ENCODE assay signal across 12 cellular contexts in genomic region chr1:151401125-151401788, GRCh38. TPM values are rescaled to one million over a fixed set of nuclear protein-coding genes. Genes with fewer than 3 reads are reported as not detected.
A peak's percentile ranks its signal among the peaks of the same experiment; 100 is the strongest.
DNase-seq lines count a peak whose midpoint lies in the region; ATAC-seq and TF ChIP-seq lines count a peak whose summit lies in the region.
"Had no signal": no experiment of that assay in that cellular context is flagged by ENCODE, and none has a peak within 500 bp of the region (broad histone marks: within the 10 kb centered on the region; RNA-seq: fewer than 3 reads in every experiment).

No MANE protein-coding gene starts in this region.

- H2AK5ac ChIP-seq in H9 (ENCODE audit: insufficient read length, low read length) = no peak overlapping the region

- no peaks in the 10 kb centered on the region for H3K4me1 ChIP-seq in H9 (ENCODE audit: insufficient read depth, low read length)
- H3K4me1 ChIP-seq in mesodermal cell (ENCODE audit: control insufficient read depth, insufficient read depth, low read length, poor library complexity, severe bottlenecking) = peaks cover 10% of the 10 kb centered on the region

- H2BK120ac ChIP-seq in H9 (ENCODE audit: low read depth, low read length, poor library complexity, severe bottlenecking) = no peak overlapping the region

- H3K27ac ChIP-seq in H9 (ENCODE audit: insufficient read length, low read depth, low read length) (no peak overlapping the region), mesodermal cell (ENCODE audit: low read depth, low read length, severe bottlenecking) (peak overlapping the region; percentile 51)

- H2BK12ac ChIP-seq in H9 (ENCODE audit: insufficient read length, low read depth, low read length) = no peak overlapping the region

- H3K36me3 ChIP-seq in mesodermal cell (ENCODE audit: control insufficient read depth, insufficient read depth, low read length) = peaks cover 56% of the 10 kb centered on the region

- H3K23ac ChIP-seq in H9 (ENCODE audit: insufficient read length, low read depth, low read length) = no peak overlapping the region

- H3K18ac ChIP-seq in H9 (ENCODE audit: insufficient read length, low read depth, low read length) = no peak overlapping the region

- no peak for ATAC-seq in HG03025 (IDR thresholded peaks at IDR 0.05; ENCODE audit: low FRiP score, unreplicated experiment)

- no peak overlapping the region for H4K8ac ChIP-seq in H9 (replicated peaks; ENCODE audit: insufficient read length, low read depth, low read length)

- no peak overlapping the region for H3K56ac ChIP-seq in H9 (ENCODE audit: insufficient read length, low read depth, low read length)

- no peak overlapping the region for H2BK15ac ChIP-seq in H9 (ENCODE audit: low read depth, low read length)

- H3K4me2 ChIP-seq in H9 (ENCODE audit: insufficient read depth, insufficient read length, low read length) = no peak overlapping the region

- H3K4ac ChIP-seq in H9 (ENCODE audit: low read depth, low read length) = no peak overlapping the region

- H3K9me3 ChIP-seq in H9 (ENCODE audit: control insufficient read depth, low read depth, low read length) (no peaks in the 10 kb centered on the region), mesodermal cell (ENCODE audit: control insufficient read depth, low read length) (no peaks in the 10 kb centered on the region)

- no peak overlapping the region for H3T11ph ChIP-seq in H9 (ENCODE audit: low read length)

- DNase-seq in AG08395 (ENCODE audit: low spot score) (peak; percentile 26), H9 (no peak), RPMI8226 (no peak), SHP77 (lab: John Stamatoyannopoulos, UW) (no peak)
- DNase-seq in activated T-helper 2 cell treated with anti-CD3 and anti-CD28 coated beads, Interferon-gamma antibody, Interleukin-2, Interleukin-4, amounts not matched to agents 10 μg/mL and 5 μg/mL and 100 μg/mL, durations not matched to agents 14 hours and 24 hours and 36 hours (ENCODE audit: low spot score) = no peak
- no peak for DNase-seq in stimulated activated CD4-positive, alpha-beta T cell treated with anti-CD3 and anti-CD28 coated beads, Interleukin-1b, Interleukin-23, amount 100 ng/mL, for 48 hours
- DNase-seq: aorta, DMS79, NCI-H1930, nucleus accumbens had no signal

- no peaks in the 10 kb centered on the region; a peak in 1 of 5 replicates for H3K9me3 Mint-ChIP-seq in H9
- H3K9me3 Mint-ChIP-seq in activated T-helper 2 cell treated with anti-CD3 and anti-CD28 coated beads, Interferon-gamma antibody, Interleukin-2, Interleukin-4, amounts not matched to agents 10 μg/mL and 5 μg/mL and 100 μg/mL, durations not matched to agents 14 hours and 24 hours and 36 hours = no peaks in the 10 kb centered on the region

- no peak overlapping the region for H2AFZ ChIP-seq in H9 (ENCODE audit: low read length)

- no peak overlapping the region for H2BK5ac ChIP-seq in H9 (ENCODE audit: insufficient read length, low read length)

- no peak overlapping the region for H4K91ac ChIP-seq in H9 (ENCODE audit: insufficient read length, low read depth, low read length)

- peak overlapping the region; percentile 93 to 96 for H3K4me3 Mint-ChIP-seq in H9
- H3K4me3 Mint-ChIP-seq in activated T-helper 2 cell treated with anti-CD3 and anti-CD28 coated beads, Interferon-gamma antibody, Interleukin-2, Interleukin-4, amounts not matched to agents 10 μg/mL and 5 μg/mL and 100 μg/mL, durations not matched to agents 14 hours and 24 hours and 36 hours (ENCODE audit: low read depth) = peak overlapping the region; percentile 98

- no CpG with 5 or more reads among the region's 13 CpGs for WGBS in H9 (ENCODE audit: extremely low coverage, insufficient read length, low lambda C conversion rate)
- 91 to 95% methylated on average over 10 to 12 of the region's 13 CpGs for WGBS in mesodermal cell (ENCODE audit: insufficient coverage in 2 of 2), 2 experiments

- intact Hi-C loops in activated T-helper 2 cell treated with anti-CD3 and anti-CD28 coated beads, Interferon-gamma antibody, Interleukin-2, Interleukin-4, amounts not matched to agents 10 μg/mL and 5 μg/mL and 100 μg/mL, durations not matched to agents 14 hours and 24 hours and 36 hours (cut with micrococcal nuclease) = no loop called here

- H3K36me3 Mint-ChIP-seq in H9 (ENCODE audit: insufficient read depth in 1 of 3, low read depth in 3 of 3) = peaks cover 33 to 64% (median 52%) of the 10 kb centered on the region in 3 experiments
- peaks cover 68% of the 10 kb centered on the region for H3K36me3 Mint-ChIP-seq in activated T-helper 2 cell treated with anti-CD3 and anti-CD28 coated beads, Interferon-gamma antibody, Interleukin-2, Interleukin-4, amounts not matched to agents 10 μg/mL and 5 μg/mL and 100 μg/mL, durations not matched to agents 14 hours and 24 hours and 36 hours (ENCODE audit: low read depth)

- peaks cover 6% of the 10 kb centered on the region for H3K23me2 ChIP-seq in H9 (ENCODE audit: insufficient read length, low read depth, low read length, poor library complexity, severe bottlenecking)

- no peaks in the 10 kb centered on the region for H3K27me3 ChIP-seq in H9 (ENCODE audit: insufficient read depth, low read length)

- H3K79me1 ChIP-seq in H9 (ENCODE audit: insufficient read depth, low read depth, low read length, poor library complexity, severe bottlenecking) = peaks cover 3% of the 10 kb centered on the region

- H3K27me3 Mint-ChIP-seq in H9 (ENCODE audit: low read depth) = no peaks in the 10 kb centered on the region; the same call in 1 of the 2 replicates
- H3K27me3 Mint-ChIP-seq in activated T-helper 2 cell treated with anti-CD3 and anti-CD28 coated beads, Interferon-gamma antibody, Interleukin-2, Interleukin-4, amounts not matched to agents 10 μg/mL and 5 μg/mL and 100 μg/mL, durations not matched to agents 14 hours and 24 hours and 36 hours (ENCODE audit: low read depth) = no peaks in the 10 kb centered on the region

- H3K9ac ChIP-seq in H9 (ENCODE audit: extremely low read depth, insufficient read length, low read length) = no peak overlapping the region

- peaks cover 9% of the 10 kb centered on the region; the same call in 1 of the 2 replicates for H3K79me2 ChIP-seq in H9 (ENCODE audit: insufficient read depth, low read length)

- H3K14ac ChIP-seq in H9 (ENCODE audit: insufficient read depth, low read length) = no peak overlapping the region

- no peak overlapping the region for H2BK20ac ChIP-seq in H9 (ENCODE audit: low read depth, low read length, poor library complexity, severe bottlenecking)

- peak overlapping the region; percentile 80 for H3K4me3 ChIP-seq in mesodermal cell (ENCODE audit: extremely low read depth, insufficient read depth, low read length, poor library complexity, severe bottlenecking)

- H4K20me1 ChIP-seq in H9 (ENCODE audit: control insufficient read depth, insufficient read depth, insufficient read length) = no peaks in the 10 kb centered on the region

- peak overlapping the region in 2 of 3 experiments; percentile 45 to 80; a peak in 2 of 7 replicates for H3K27ac Mint-ChIP-seq in H9
- H3K27ac Mint-ChIP-seq in activated T-helper 2 cell treated with anti-CD3 and anti-CD28 coated beads, Interferon-gamma antibody, Interleukin-2, Interleukin-4, amounts not matched to agents 10 μg/mL and 5 μg/mL and 100 μg/mL, durations not matched to agents 14 hours and 24 hours and 36 hours = peak overlapping the region; percentile 100

- peaks cover 12% of the 10 kb centered on the region in 2 experiments for H3K4me1 Mint-ChIP-seq in H9
- peaks cover 19% of the 10 kb centered on the region for H3K4me1 Mint-ChIP-seq in activated T-helper 2 cell treated with anti-CD3 and anti-CD28 coated beads, Interferon-gamma antibody, Interleukin-2, Interleukin-4, amounts not matched to agents 10 μg/mL and 5 μg/mL and 100 μg/mL, durations not matched to agents 14 hours and 24 hours and 36 hours (ENCODE audit: low read depth)

- TF ChIP-seq CTCF in H9 (conservative IDR thresholded peaks at IDR 0.05) = no peak

- H4K5ac ChIP-seq in H9 (ENCODE audit: insufficient read length, low read depth, low read length) = no peak overlapping the region

RNA-seq across cellular contexts. Expression of gene PSMB4, which starts 1.9 kb away (rescaled TPM):
- total RNA-seq in H9 (2021) = 413 and 429 TPM in 2 replicates
- 443 and 458 TPM in 2 replicates for total RNA-seq in activated T-helper 2 cell treated with anti-CD3 and anti-CD28 coated beads, Interferon-gamma antibody, Interleukin-2, Interleukin-4, amounts not matched to agents 10 μg/mL and 5 μg/mL and 100 μg/mL, durations not matched to agents 14 hours and 24 hours and 36 hours
- 308 TPM for polyA plus RNA-seq in mesodermal cell (2013, experiment 1 of 2)
- polyA plus RNA-seq in mesodermal cell (2013, experiment 2 of 2) = 270 TPM

RNA-seq across cellular contexts. Expression of gene SELENBP1, which starts 28.8 kb away (rescaled TPM):
- 13.9 and 14.2 TPM in 2 replicates for total RNA-seq in H9 (2021)
- total RNA-seq in activated T-helper 2 cell treated with anti-CD3 and anti-CD28 coated beads, Interferon-gamma antibody, Interleukin-2, Interleukin-4, amounts not matched to agents 10 μg/mL and 5 μg/mL and 100 μg/mL, durations not matched to agents 14 hours and 24 hours and 36 hours = not detected in 2 replicates
- polyA plus RNA-seq in mesodermal cell (2013, experiment 1 of 2) = 45.9 TPM
- 40.1 TPM for polyA plus RNA-seq in mesodermal cell (2013, experiment 2 of 2)

RNA-seq across cellular contexts. Expression of gene RFX5, which starts 54.2 kb away (rescaled TPM):
- total RNA-seq in H9 (2021) = 65.1 and 72.7 TPM in 2 replicates
- 68.9 and 85.5 TPM in 2 replicates for total RNA-seq in activated T-helper 2 cell treated with anti-CD3 and anti-CD28 coated beads, Interferon-gamma antibody, Interleukin-2, Interleukin-4, amounts not matched to agents 10 μg/mL and 5 μg/mL and 100 μg/mL, durations not matched to agents 14 hours and 24 hours and 36 hours
- 42.8 TPM for polyA plus RNA-seq in mesodermal cell (2013, experiment 1 of 2)
- polyA plus RNA-seq in mesodermal cell (2013, experiment 2 of 2) = 45.9 TPM

RNA-seq across cellular contexts. Expression of gene POGZ, which starts 58.0 kb away (rescaled TPM):
- total RNA-seq in H9 (2021) = 93.0 and 102 TPM in 2 replicates
- 89.1 and 93.7 TPM in 2 replicates for total RNA-seq in activated T-helper 2 cell treated with anti-CD3 and anti-CD28 coated beads, Interferon-gamma antibody, Interleukin-2, Interleukin-4, amounts not matched to agents 10 μg/mL and 5 μg/mL and 100 μg/mL, durations not matched to agents 14 hours and 24 hours and 36 hours
- 53.8 TPM for polyA plus RNA-seq in mesodermal cell (2013, experiment 1 of 2)
- polyA plus RNA-seq in mesodermal cell (2013, experiment 2 of 2) = 46.4 TPM

Comparison
In these comparisons a context has a peak if more than half of its experiments do, and no peak if none do; other contexts are left out.
1. RNA of gene SELENBP1, which starts 28.8 kb away (total RNA-seq): 13.9 to 14.2 TPM in H9; not detected in activated T-helper 2 cell treated with anti-CD3 and anti-CD28 coated beads, Interferon-gamma antibody, Interleukin-2, Interleukin-4, amounts not matched to agents 10 μg/mL and 5 μg/mL and 100 μg/mL, durations not matched to agents 14 hours and 24 hours and 36 hours; every median in the first group is over 10 times any median in the second.